1 cellular context compared by ENCODE assay signal in the genomic region with DNA sequence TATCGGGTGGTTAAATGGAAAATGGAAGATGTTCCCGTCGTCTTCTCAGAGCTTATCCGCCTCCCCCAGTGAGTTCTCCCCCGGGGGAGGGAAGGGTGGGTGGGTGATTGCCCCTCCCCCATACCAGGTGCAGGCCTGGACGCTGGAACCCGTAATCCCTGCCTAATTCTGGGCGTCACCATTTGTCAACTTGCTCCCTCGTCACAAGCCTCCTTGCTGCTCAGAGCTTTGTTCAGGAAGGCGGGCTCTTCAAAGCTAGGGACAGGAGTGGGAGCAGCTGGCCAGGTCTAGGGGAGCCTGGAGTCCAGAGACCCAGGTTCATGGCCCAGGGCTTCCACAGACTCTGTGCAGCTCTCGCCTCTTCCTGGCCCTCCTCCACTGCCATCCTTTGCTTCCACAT.
TF ChIP-seq lines count a peak whose summit lies in the region.

No MANE protein-coding gene starts in this region.

TF ChIP-seq in GM23338, 12 proteins besides CTCF, POLR2A, EP300 and RAD21 (continued from another document):
- TF ChIP-seq REST (IDR thresholded peaks at IDR 0.05; ENCODE audit: unreplicated experiment) (no peak), ZNF114 (CRISPR knock-in tag; IDR thresholded peaks at IDR 0.05) (no peak), POLR2AphosphoS5 (IDR thresholded peaks at IDR 0.05; ENCODE audit: low read depth) (no peak), ETS1 (IDR thresholded peaks at IDR 0.05) (no peak), STAT1 (IDR thresholded peaks at IDR 0.05; ENCODE audit: unreplicated experiment) (no peak), ZNF331 (CRISPR knock-in tag; IDR thresholded peaks at IDR 0.05; ENCODE audit: low read depth) (no peak), NANOG (IDR thresholded peaks at IDR 0.05; ENCODE audit: borderline replicate concordance) (no peak), JUNB (IDR thresholded peaks at IDR 0.05; ENCODE audit: unreplicated experiment) (no peak), EZH2phosphoT487 (IDR thresholded peaks at IDR 0.05; ENCODE audit: unreplicated experiment) (no peak)
